In the genomic region with DNA sequence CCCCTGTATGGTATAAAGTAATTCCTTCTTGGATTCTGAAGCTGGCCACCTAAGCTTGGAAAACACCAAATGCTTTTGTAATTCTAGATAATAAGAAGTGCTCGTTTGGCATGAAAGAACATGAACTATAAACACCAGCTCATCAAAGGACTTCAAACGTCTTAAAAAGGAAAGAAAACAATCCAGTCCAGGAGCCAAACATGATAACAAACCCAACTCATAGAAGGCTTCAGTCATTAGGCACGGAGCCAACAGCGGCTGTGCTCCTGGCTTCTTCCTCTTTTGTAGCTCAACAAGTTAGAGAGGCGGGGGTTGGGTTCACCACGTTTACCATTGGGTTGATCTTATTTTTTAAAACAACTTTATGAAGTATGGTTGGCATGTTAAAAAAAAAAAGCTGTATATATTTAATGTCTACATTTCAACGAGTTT, we compare ENCODE assay signal across 8 cellular contexts. TPM values are rescaled to one million over a fixed set of nuclear protein-coding genes. Genes with fewer than 3 reads are reported as not detected.
A peak's percentile ranks its signal among the peaks of the same experiment; 100 is the strongest.
DNase-seq lines count a peak whose midpoint lies in the region; ATAC-seq, FAIRE-seq and TF ChIP-seq lines count a peak whose summit lies in the region.

No MANE protein-coding gene starts in this region.

- CTCF ChIA-PET in A673 (lab: Charles Lee) = no interaction called here

- no peaks in the 10 kb centered on the region for H3K36me3 ChIP-seq in A673 (ENCODE audit: insufficient read depth, low read length, poor library complexity, severe bottlenecking)
- H3K36me3 ChIP-seq in keratinocyte (ENCODE audit: control insufficient read depth in 2 of 2, extremely low read depth in 1 of 2, insufficient read depth in 2 of 2, low read length in 2 of 2) = no peaks in the 10 kb centered on the region
- no peaks in the 10 kb centered on the region for H3K36me3 ChIP-seq in subcutaneous abdominal adipose tissue (ENCODE audit: control insufficient read depth in 5 of 5, insufficient read depth in 5 of 5, low read length in 5 of 5)

- no peaks in the 10 kb centered on the region for H3K9me3 Mint-ChIP-seq in activated naive CD8-positive, alpha-beta T cell (ENCODE audit: low read depth)

- H3K27me3 ChIP-seq in A673 (replicated peaks; ENCODE audit: insufficient read depth, low read depth, low read length, poor library complexity) (no peaks in the 10 kb centered on the region), keratinocyte (ENCODE audit: control insufficient read depth, extremely low read depth, insufficient read depth, low read length) (peaks cover 4% of the 10 kb centered on the region), subcutaneous abdominal adipose tissue (ENCODE audit: control insufficient read depth in 5 of 5, insufficient read depth in 4 of 5, low read length in 5 of 5) (peaks cover 0 to 9% (median 0%) of the 10 kb centered on the region in 5 donors)

- H3K9ac ChIP-seq in keratinocyte (ENCODE audit: control insufficient read depth, extremely low read depth, insufficient read depth, low read length) (no peak overlapping the region), subcutaneous abdominal adipose tissue (ENCODE audit: low read length in 5 of 5) (no peak overlapping the region)

- BruUV-seq in A673 (replicated peaks; lab: Mats Ljungman, UMichigan) = no TSS peak

- in situ Hi-C loops in GM13977 (cut with MboI; ENCODE audit: low pct_unique_long_range_greater_than_20kb, low sequenced_read_pairs, unreplicated experiment) = no loop called here

- intact Hi-C loops in A673 (cut with micrococcal nuclease; ENCODE audit: unreplicated experiment) = no loop called here

- H3K4me1 ChIP-seq in A673 (ENCODE audit: insufficient read depth, low read length, poor library complexity, severe bottlenecking) = peaks cover 36% of the 10 kb centered on the region
- H3K4me1 ChIP-seq in keratinocyte (ENCODE audit: control insufficient read depth, extremely low read depth, insufficient read depth, low read length) = peaks cover 35% of the 10 kb centered on the region
- H3K4me1 ChIP-seq in subcutaneous abdominal adipose tissue (ENCODE audit: control insufficient read depth in 5 of 5, insufficient read depth in 5 of 5, low read length in 5 of 5) = peaks cover 0 to 40% (median 28%) of the 10 kb centered on the region in 5 donors

- POLR2A ChIA-PET in A673 (lab: Charles Lee; ENCODE audit: low non-redundant PET) = no interaction called here

- no peaks in the 10 kb centered on the region for H3K79me2 ChIP-seq in keratinocyte (ENCODE audit: control insufficient read depth, insufficient read depth, low read length)

- no peaks in the 10 kb centered on the region for H4K20me1 ChIP-seq in keratinocyte (ENCODE audit: control insufficient read depth, extremely low read depth, insufficient read depth, low read length)

- dilution Hi-C loops in keratinocyte (cut with MboI; ENCODE audit: extremely low pct_ligation_motif_present, low sequenced_read_pairs) = no loop called here

- H3K4me3 ChIP-seq in A673 (ENCODE audit: low read depth, low read length, poor library complexity, severe bottlenecking) = no peak overlapping the region
- peak overlapping the region in 2 of 3 experiments; percentile 75 to 78 for H3K4me3 ChIP-seq in keratinocyte (ENCODE audit: control insufficient read depth in 2 of 3, extremely low read depth in 1 of 3, insufficient read depth in 2 of 3, low read depth in 1 of 3, low read length in 3 of 3)
- H3K4me3 ChIP-seq in subcutaneous abdominal adipose tissue (ENCODE audit: low read depth in 1 of 5, low read length in 5 of 5) = peak overlapping the region in 1 of 5 donors; percentile 12

- peak overlapping the region; percentile 78 for H3K4me3 Mint-ChIP-seq in activated naive CD8-positive, alpha-beta T cell

- peak overlapping the region; percentile 90 for H3K4me2 ChIP-seq in keratinocyte (ENCODE audit: control insufficient read depth, extremely low read depth, insufficient read depth, low read depth, low read length)

- no peaks in the 10 kb centered on the region for H3K36me3 Mint-ChIP-seq in activated naive CD8-positive, alpha-beta T cell

- H3K27ac ChIP-seq in A673 (ENCODE audit: low read depth, low read length, poor library complexity, severe bottlenecking) (no peak overlapping the region), keratinocyte (ENCODE audit: control insufficient read depth, insufficient read depth, low read length) (peak overlapping the region; percentile 85), subcutaneous abdominal adipose tissue (ENCODE audit: low read depth, low read length) (peak overlapping the region; percentile 88)

- H2AFZ ChIP-seq in keratinocyte (ENCODE audit: control insufficient read depth, low read length) = no peak overlapping the region

- no peaks in the 10 kb centered on the region for H3K9me3 ChIP-seq in A673 (ENCODE audit: low read depth, low read length, poor library complexity, severe bottlenecking)
- H3K9me3 ChIP-seq in keratinocyte (ENCODE audit: control insufficient read depth, low read depth, low read length) = no peaks in the 10 kb centered on the region
- no peaks in the 10 kb centered on the region for H3K9me3 ChIP-seq in subcutaneous abdominal adipose tissue (ENCODE audit: control insufficient read depth in 5 of 5, low read length in 5 of 5)

- peaks cover 63% of the 10 kb centered on the region for H3K4me1 Mint-ChIP-seq in activated naive CD8-positive, alpha-beta T cell (ENCODE audit: low read depth)

- H3K27me3 Mint-ChIP-seq in activated naive CD8-positive, alpha-beta T cell = no peaks in the 10 kb centered on the region

- H3K9me1 ChIP-seq in keratinocyte (ENCODE audit: control insufficient read depth, extremely low read depth, insufficient read depth, low read length) = peaks cover 3% of the 10 kb centered on the region

- no peak for FAIRE-seq in keratinocyte (lab: Jason Lieb, UNC)

- TF ChIP-seq CTCF in A673 (conservative IDR thresholded peaks at IDR 0.05; ENCODE audit: low read depth, low read length) = no peak
- TF ChIP-seq CTCF in GM13977 (IDR thresholded peaks at IDR 0.05; ENCODE audit: extremely low read depth, insufficient read depth, missing control alignments) = no peak
- TF ChIP-seq CTCF in keratinocyte (optimal IDR thresholded peaks at IDR 0.05 in 1 of 3, IDR thresholded peaks at IDR 0.05 in 1 of 3, conservative IDR thresholded peaks at IDR 0.05 in 1 of 3; ENCODE audit: extremely low read depth in 1 of 3, insufficient read depth in 2 of 3, low read length in 3 of 3) = no peak

- DNase-seq in A673 (ENCODE audit: low spot score) (peak; percentile 47), GM13977 (ENCODE audit: low spot score) (peak; percentile 58), NCI-H774 (lab: John Stamatoyannopoulos, UW) (peak; percentile 39), keratinocyte (ENCODE audit: low read depth, low spot score) (no peak), NCI-H82 (lab: John Stamatoyannopoulos, UW) (no peak)

- H3K27ac Mint-ChIP-seq in activated naive CD8-positive, alpha-beta T cell = peak overlapping the region; percentile 72

- ATAC-seq in HG02588 (IDR thresholded peaks at IDR 0.05; ENCODE audit: unreplicated experiment) = no peak

RNA-seq across cellular contexts. Expression of gene ECHDC3, which starts 56.4 kb away (rescaled TPM):
- total RNA-seq in A673 (2021) = 8.9 and 13.9 TPM in 2 replicates
- polyA plus RNA-seq in keratinocyte = 3.0 to 4.9 TPM (median 3.5 TPM) in 3 replicates
- 0.52 TPM for polyA plus RNA-seq in keratinocyte (2011; ENCODE audit: low read depth)
- 2.5 and 3.4 TPM in 2 replicates for polyA plus RNA-seq in keratinocyte (2011; cell fraction: cytosol; rRNA removed)
- polyA plus RNA-seq in keratinocyte (2011; cell fraction: nucleus; rRNA removed) = 1.5 and 3.9 TPM in 2 replicates
- polyA plus RNA-seq in keratinocyte (2012; ENCODE audit: low replicate concordance) = 1.9 and 3.7 TPM in 2 replicates
- 2.2 to 6.6 TPM (median 4.6 TPM) in 3 replicates for polyA minus RNA-seq in keratinocyte
- 5.9 TPM for polyA minus RNA-seq in keratinocyte (2011; cell fraction: cytosol; rRNA and poly(A)+ RNA removed)
- polyA minus RNA-seq in keratinocyte (2011; cell fraction: nucleus; rRNA and poly(A)+ RNA removed) = 0.84 and 2.0 TPM in 2 replicates

Comparison
In these comparisons a context has a peak if more than half of its experiments do, and no peak if none do; other contexts are left out.
1. DNase-seq: peak in A673 (single experiment), GM13977 (single experiment) and NCI-H774 (single experiment); none in keratinocyte (single experiment) and NCI-H82 (single experiment).